Comparison of ENCODE assay signal across 12 cellular contexts in genomic region chr20:555933-556332, GRCh38. TPM values are rescaled to one million over a fixed set of nuclear protein-coding genes. Genes with fewer than 3 reads are reported as not detected.
DNase-seq lines count a peak whose midpoint lies in the region; ATAC-seq and TF ChIP-seq lines count a peak whose summit lies in the region.
"Had no signal": no experiment of that assay in that cellular context is flagged by ENCODE, and none has a peak within 500 bp of the region (broad histone marks: within the 10 kb centered on the region; RNA-seq: fewer than 3 reads in every experiment).

No MANE protein-coding gene starts in this region.

- H3K27me3 ChIP-seq in SK-N-SH (ENCODE audit: insufficient read depth) (peaks cover 13% of the 10 kb centered on the region), left ventricle myocardium inferior (ENCODE audit: low read depth) (peaks cover 10% of the 10 kb centered on the region)

- TF ChIP-seq CTCF in SK-N-SH (IDR thresholded peaks at IDR 0.05): no peak
- TF ChIP-seq CTCF in left ventricle myocardium inferior (IDR thresholded peaks at IDR 0.05; ENCODE audit: borderline replicate concordance): no peak

- in situ Hi-C loops in ACHN (cut with HindIII; ENCODE audit: low pct_ligation_motif_present, low pct_unique_long_range_greater_than_20kb, low sequenced_read_pairs): no loop called here

- no peak overlapping the region for H3K9ac ChIP-seq in SK-N-SH

- H3K79me2 ChIP-seq in SK-N-SH (ENCODE audit: insufficient read depth): no peaks in the 10 kb centered on the region

- DNase-seq in ACHN (peak; percentile 63), HK-2 (ENCODE audit: unreplicated experiment) (peak; percentile 51), SK-N-SH (peak; percentile 36), left ventricle myocardium inferior (peak; percentile 29), DMS153 (lab: John Stamatoyannopoulos, UW) (no peak), T1000 (lab: John Stamatoyannopoulos, UW) (no peak), GM03348 (ENCODE audit: low spot score) (no peak)
- DNase-seq: activated T-cell treated with anti-CD3 and anti-CD28 coated beads, Interleukin-2, amount 50 U/mL, for 72 hours; amygdala; HCEC 1CT; naive B cell had no signal

- H3K4me1 ChIP-seq in SK-N-SH (ENCODE audit: control insufficient read depth in 1 of 2, insufficient read depth in 2 of 2, low read depth in 1 of 2, low read length in 1 of 2): peaks cover 0 to 7% of the 10 kb centered on the region in 2 experiments; a peak in 1 of 4 replicates
- H3K4me1 ChIP-seq in left ventricle myocardium inferior: peaks cover 14% of the 10 kb centered on the region

- no peak for ATAC-seq in GM21619 (IDR thresholded peaks at IDR 0.05; ENCODE audit: unreplicated experiment)
- ATAC-seq: activated T-cell treated with anti-CD3 and anti-CD28 coated beads, Interleukin-2, amount 50 U/mL, for 72 hours had no signal

- H3K9me3 ChIP-seq in SK-N-SH (no peaks in the 10 kb centered on the region), left ventricle myocardium inferior (replicated peaks) (no peaks in the 10 kb centered on the region)

- H2AFZ ChIP-seq in SK-N-SH (ENCODE audit: low read depth): no peak overlapping the region

- no peaks in the 10 kb centered on the region for H3K9me2 ChIP-seq in SK-N-SH

- H4K20me1 ChIP-seq in SK-N-SH (ENCODE audit: insufficient read depth): no peaks in the 10 kb centered on the region

- no peaks in the 10 kb centered on the region for H3K36me3 ChIP-seq in SK-N-SH (replicated peaks in 1 of 2; ENCODE audit: control insufficient read depth in 1 of 2, insufficient read depth in 2 of 2, low read length in 1 of 2)
- H3K36me3 ChIP-seq in left ventricle myocardium inferior: no peaks in the 10 kb centered on the region

- no peak for TF ChIP-seq RAD21 in SK-N-SH (IDR thresholded peaks at IDR 0.05; ENCODE audit: low read length)

- no peak overlapping the region for H3K27ac ChIP-seq in SK-N-SH (ENCODE audit: low read depth in 2 of 2, low read length in 1 of 2)
- H3K27ac ChIP-seq in left ventricle myocardium inferior (replicated peaks): peak overlapping the region; percentile 17

- H3F3A ChIP-seq in SK-N-SH (replicated peaks; ENCODE audit: insufficient read depth): no peaks in the 10 kb centered on the region

- CTCF ChIA-PET in SK-N-SH (lab: Yijun Ruan, JAX): interaction anchor here (1.2 to 3.5 kb wide), 4 partner anchors 90 to 183 kb away, joined by 3 to 25 read pairs (median 10); no protein-coding TSS in a partner anchor

- POLR2A ChIA-PET in SK-N-SH (lab: Yijun Ruan, JAX): no interaction called here

- H3K4me3 ChIP-seq in SK-N-SH (ENCODE audit: low read depth in 2 of 2, low read length in 1 of 2) (no peak overlapping the region), left ventricle myocardium inferior (no peak overlapping the region)

- 41% methylated on average over 6 of the region's 6 CpGs for WGBS in SK-N-SH (ENCODE audit: low lambda C conversion rate)

- no peak for TF ChIP-seq EP300 in SK-N-SH (IDR thresholded peaks at IDR 0.05; ENCODE audit: borderline replicate concordance in 1 of 2, low read depth in 1 of 2, low read length in 1 of 2)

- intact Hi-C loops in left ventricle myocardium inferior (cut with micrococcal nuclease): no loop called here

- H3K4me2 ChIP-seq in SK-N-SH: no peak overlapping the region

TF ChIP-seq in SK-N-SH, 30 proteins besides CTCF, POLR2A, EP300 and RAD21:
- TF ChIP-seq NRF1 (IDR thresholded peaks at IDR 0.05; ENCODE audit: low read depth, low read length): no peak
- no peak for TF ChIP-seq POLR2AphosphoS5 (IDR thresholded peaks at IDR 0.05; ENCODE audit: low read depth, low read length)
- TF ChIP-seq FOSL2 (IDR thresholded peaks at IDR 0.05; ENCODE audit: borderline replicate concordance, low read depth): no peak
- TF ChIP-seq EZH2phosphoT487 (IDR thresholded peaks at IDR 0.05; ENCODE audit: borderline replicate concordance, low read depth): no peak
- no peak for TF ChIP-seq TCF12 (IDR thresholded peaks at IDR 0.05)
- TF ChIP-seq NFIC (IDR thresholded peaks at IDR 0.05; ENCODE audit: borderline replicate concordance): no peak
- TF ChIP-seq JUND (IDR thresholded peaks at IDR 0.05): no peak
- TF ChIP-seq TEAD4 (IDR thresholded peaks at IDR 0.05; ENCODE audit: borderline replicate concordance, insufficient read depth): no peak
- no peak for TF ChIP-seq TAF1 (IDR thresholded peaks at IDR 0.05; ENCODE audit: borderline replicate concordance, low read depth, low read length)
- TF ChIP-seq, protein P1, sequence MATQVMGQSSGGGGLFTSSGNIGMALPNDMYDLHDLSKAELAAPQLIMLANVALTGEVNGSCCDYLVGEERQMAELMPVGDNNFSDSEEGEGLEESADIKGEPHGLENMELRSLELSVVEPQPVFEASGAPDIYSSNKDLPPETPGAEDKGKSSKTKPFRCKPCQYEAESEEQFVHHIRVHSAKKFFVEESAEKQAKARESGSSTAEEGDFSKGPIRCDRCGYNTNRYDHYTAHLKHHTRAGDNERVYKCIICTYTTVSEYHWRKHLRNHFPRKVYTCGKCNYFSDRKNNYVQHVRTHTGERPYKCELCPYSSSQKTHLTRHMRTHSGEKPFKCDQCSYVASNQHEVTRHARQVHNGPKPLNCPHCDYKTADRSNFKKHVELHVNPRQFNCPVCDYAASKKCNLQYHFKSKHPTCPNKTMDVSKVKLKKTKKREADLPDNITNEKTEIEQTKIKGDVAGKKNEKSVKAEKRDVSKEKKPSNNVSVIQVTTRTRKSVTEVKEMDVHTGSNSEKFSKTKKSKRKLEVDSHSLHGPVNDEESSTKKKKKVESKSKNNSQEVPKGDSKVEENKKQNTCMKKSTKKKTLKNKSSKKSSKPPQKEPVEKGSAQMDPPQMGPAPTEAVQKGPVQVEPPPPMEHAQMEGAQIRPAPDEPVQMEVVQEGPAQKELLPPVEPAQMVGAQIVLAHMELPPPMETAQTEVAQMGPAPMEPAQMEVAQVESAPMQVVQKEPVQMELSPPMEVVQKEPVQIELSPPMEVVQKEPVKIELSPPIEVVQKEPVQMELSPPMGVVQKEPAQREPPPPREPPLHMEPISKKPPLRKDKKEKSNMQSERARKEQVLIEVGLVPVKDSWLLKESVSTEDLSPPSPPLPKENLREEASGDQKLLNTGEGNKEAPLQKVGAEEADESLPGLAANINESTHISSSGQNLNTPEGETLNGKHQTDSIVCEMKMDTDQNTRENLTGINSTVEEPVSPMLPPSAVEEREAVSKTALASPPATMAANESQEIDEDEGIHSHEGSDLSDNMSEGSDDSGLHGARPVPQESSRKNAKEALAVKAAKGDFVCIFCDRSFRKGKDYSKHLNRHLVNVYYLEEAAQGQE (IDR thresholded peaks at IDR 0.05; ENCODE audit: low read depth, low read length): no peak
- TF ChIP-seq FOXM1 (IDR thresholded peaks at IDR 0.05; ENCODE audit: low read depth): no peak
- TF ChIP-seq GATA2 (CRISPR knock-in tag; IDR thresholded peaks at IDR 0.05): no peak
- no peak for TF ChIP-seq MEF2A (IDR thresholded peaks at IDR 0.05; ENCODE audit: borderline replicate concordance, low read depth)
- no peak for TF ChIP-seq CHD2 (IDR thresholded peaks at IDR 0.05; ENCODE audit: low read length, partially characterized antibody)
- TF ChIP-seq GABPA (IDR thresholded peaks at IDR 0.05; ENCODE audit: low read depth): no peak
- TF ChIP-seq RXRA (IDR thresholded peaks at IDR 0.05; ENCODE audit: borderline replicate concordance, low read depth): no peak
- no peak for TF ChIP-seq PBX3 (IDR thresholded peaks at IDR 0.05)
- TF ChIP-seq ELF1 (IDR thresholded peaks at IDR 0.05): no peak
- TF ChIP-seq IRF3 (IDR thresholded peaks at IDR 0.05; ENCODE audit: low read depth, low read length): no peak
- TF ChIP-seq, protein P2, sequence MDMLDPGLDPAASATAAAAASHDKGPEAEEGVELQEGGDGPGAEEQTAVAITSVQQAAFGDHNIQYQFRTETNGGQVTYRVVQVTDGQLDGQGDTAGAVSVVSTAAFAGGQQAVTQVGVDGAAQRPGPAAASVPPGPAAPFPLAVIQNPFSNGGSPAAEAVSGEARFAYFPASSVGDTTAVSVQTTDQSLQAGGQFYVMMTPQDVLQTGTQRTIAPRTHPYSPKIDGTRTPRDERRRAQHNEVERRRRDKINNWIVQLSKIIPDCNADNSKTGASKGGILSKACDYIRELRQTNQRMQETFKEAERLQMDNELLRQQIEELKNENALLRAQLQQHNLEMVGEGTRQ (IDR thresholded peaks at IDR 0.05; ENCODE audit: borderline replicate concordance, low read depth, low read length): no peak

RNA-seq across cellular contexts. Expression of gene CSNK2A1, which starts 12.3 kb away (rescaled TPM):
- polyA plus RNA-seq in SK-N-SH (2012; rRNA removed): 61.9 and 71.4 TPM in 2 replicates
- 69.0 and 79.0 TPM in 2 replicates for polyA plus RNA-seq in SK-N-SH (2012; cell fraction: cytosol; rRNA removed)
- 53.1 and 66.8 TPM in 2 replicates for polyA plus RNA-seq in SK-N-SH (2012; cell fraction: nucleus; rRNA removed)
- 122 TPM for total RNA-seq in left ventricle myocardium inferior

RNA-seq across cellular contexts. Expression of gene TCF15, which starts 54.2 kb away (rescaled TPM):
- 0.15 TPM in 1 of 2 replicates, not detected in the other for polyA plus RNA-seq in SK-N-SH (2012; rRNA removed)
- 0.04 and 0.13 TPM in 2 replicates for polyA plus RNA-seq in SK-N-SH (2012; cell fraction: cytosol; rRNA removed)
- polyA plus RNA-seq in SK-N-SH (2012; cell fraction: nucleus; rRNA removed): 0.04 TPM in 1 of 2 replicates, not detected in the other
- 11.1 TPM for total RNA-seq in left ventricle myocardium inferior
- total RNA-seq: activated T-cell treated with anti-CD3 and anti-CD28 coated beads, Interleukin-2, amount 50 U/mL, for 72 hours had no signal

Comparison
In these comparisons a context has a peak if more than half of its experiments do, and no peak if none do; other contexts are left out.
1. DNase-seq: peak in ACHN (single experiment), HK-2 (single experiment), SK-N-SH (single experiment) and left ventricle myocardium inferior (single experiment); none in DMS153 (single experiment), T1000 (single experiment) and GM03348 (single experiment).